ENCODE assay signal across 15 cellular contexts in the genomic region with DNA sequence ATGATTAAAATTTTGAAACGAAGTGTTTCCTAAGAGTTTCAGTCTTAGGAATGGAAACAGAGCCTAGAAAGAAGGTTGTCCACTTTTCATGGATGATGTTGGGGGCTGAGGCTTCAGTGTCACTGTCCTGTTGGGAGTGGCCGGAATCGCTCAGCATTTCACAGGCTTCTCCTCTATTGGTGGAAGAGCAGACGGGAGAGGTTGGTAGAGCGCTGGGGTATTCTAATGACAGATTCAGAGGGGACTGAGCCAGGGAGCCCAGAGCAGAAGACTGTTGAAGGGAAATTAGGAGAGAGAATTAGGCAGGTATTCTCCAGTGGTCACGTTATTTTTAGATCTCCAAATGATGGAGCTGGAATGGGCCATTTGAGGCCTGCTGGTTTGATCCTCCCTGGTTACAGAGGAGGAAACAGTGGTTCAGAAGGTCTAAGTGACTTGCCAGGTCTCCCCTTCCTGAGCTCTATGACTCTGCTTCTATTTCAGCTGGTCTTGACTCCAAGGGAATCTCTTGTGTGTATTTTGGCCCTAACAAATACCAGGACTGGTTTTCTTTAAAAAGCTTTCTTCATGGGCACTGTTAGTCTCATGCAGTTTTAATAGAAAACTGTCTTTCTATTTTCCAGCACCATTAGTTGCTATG. TPM values are rescaled to one million over a fixed set of nuclear protein-coding genes. Genes with fewer than 3 reads are reported as not detected.
A peak's percentile ranks its signal among the peaks of the same experiment; 100 is the strongest.
DNase-seq lines count a peak whose midpoint lies in the region; ATAC-seq and TF ChIP-seq lines count a peak whose summit lies in the region.
"Had no signal": no experiment of that assay in that cellular context is flagged by ENCODE, and none has a peak within 500 bp of the region (broad histone marks: within the 10 kb centered on the region; RNA-seq: fewer than 3 reads in every experiment).

No MANE protein-coding gene starts in this region.

- H3K4me1 ChIP-seq in CD4-positive, CD25-positive, alpha-beta regulatory T cell (ENCODE audit: control insufficient read depth, insufficient read depth, low read length, poor library complexity, severe bottlenecking): peaks cover 25% of the 10 kb centered on the region
- peaks cover 51% of the 10 kb centered on the region for H3K4me1 ChIP-seq in PC-3 (ENCODE audit: insufficient read depth, low read length)
- H3K4me1 ChIP-seq in gastrocnemius medialis: peaks cover 47 to 50% of the 10 kb centered on the region in 2 donors
- H3K4me1 ChIP-seq in Peyer's patch: peaks cover 0 to 33% (median 3%) of the 10 kb centered on the region in 4 donors

- no peaks in the 10 kb centered on the region for H3K36me3 Mint-ChIP-seq in CD4-positive, CD25-positive, alpha-beta regulatory T cell

- no peaks in the 10 kb centered on the region for H3K36me3 ChIP-seq in CD4-positive, CD25-positive, alpha-beta regulatory T cell (ENCODE audit: control insufficient read depth, insufficient read depth, low read length)
- H3K36me3 ChIP-seq in PC-3 (ENCODE audit: low read depth, low read length) (no peaks in the 10 kb centered on the region), gastrocnemius medialis (no peaks in the 10 kb centered on the region), Peyer's patch (no peaks in the 10 kb centered on the region)

- CTCF ChIA-PET in PC-3 (lab: Charles Lee): no interaction called here

- no peak overlapping the region for H3K27ac ChIP-seq in CD4-positive, CD25-positive, alpha-beta regulatory T cell (ENCODE audit: insufficient read depth, low read length, poor library complexity, severe bottlenecking)
- H3K27ac ChIP-seq in PC-3 (ENCODE audit: low read length): peak overlapping the region; percentile 95
- peak overlapping the region; percentile 70 to 88 (median 84) for H3K27ac ChIP-seq in gastrocnemius medialis
- H3K27ac ChIP-seq in Peyer's patch: peak overlapping the region in 1 of 4 donors; percentile 73
- H3K27ac ChIP-seq: C4-2B had no signal

- BruUV-seq in PC-3 (replicated peaks; lab: Mats Ljungman, UMichigan): no TSS peak

- H3K9me2 ChIP-seq in PC-3 (replicated peaks; ENCODE audit: low read length): no peaks in the 10 kb centered on the region

- H3K4me3 ChIP-seq in CD4-positive, CD25-positive, alpha-beta regulatory T cell (ENCODE audit: low read depth, low read length): peak overlapping the region; percentile 56
- H3K4me3 ChIP-seq in PC-3 (ENCODE audit: low read length): peak overlapping the region; percentile 33; the same call in 1 of the 2 replicates
- no peak overlapping the region for H3K4me3 ChIP-seq in choroid plexus epithelial cell (ENCODE audit: low read depth, low read length)
- no peak overlapping the region for H3K4me3 ChIP-seq in gastrocnemius medialis
- no peak overlapping the region for H3K4me3 ChIP-seq in Peyer's patch

- no peaks in the 10 kb centered on the region for H3K79me2 ChIP-seq in PC-3 (ENCODE audit: low read length)

- H2AFZ ChIP-seq in PC-3 (ENCODE audit: low read length): peak overlapping the region; percentile 45; the same call in 1 of the 2 replicates

- DNase-seq in CD4-positive, CD25-positive, alpha-beta regulatory T cell: no peak
- DNase-seq in PC-3 (no peak), choroid plexus epithelial cell (ENCODE audit: low read depth) (peak; percentile 14), gastrocnemius medialis (no peak), H4 (ENCODE audit: low spot score) (no peak), NCI-H510A treated with DMSO at 0.1 percent for 48 hours (lab: John Stamatoyannopoulos, UW) (no peak), Peyer's patch (no peak)
- no peak for DNase-seq in stimulated activated CD4-positive, alpha-beta T cell treated with anti-CD3 and anti-CD28 coated beads, Interleukin-4, amount 100 ng/mL, for 1 hour
- DNase-seq: activated CD4-positive, alpha-beta T cell treated with anti-CD3 and anti-CD28 coated beads for 1 hour; activated T-cell treated with anti-CD3 and anti-CD28 coated beads, Interleukin-2, amount 50 U/mL, for 24 hours; amniotic stem cell; NCI-H2029 treated with DMSO at 0.1 percent for 48 hours; NCI-H526 had no signal

- peaks cover 21% of the 10 kb centered on the region for H3F3A ChIP-seq in PC-3 (ENCODE audit: low read length, unreplicated experiment)

- H3K27me3 Mint-ChIP-seq in CD4-positive, CD25-positive, alpha-beta regulatory T cell: peaks cover 20% of the 10 kb centered on the region

- H3K9ac ChIP-seq in PC-3 (ENCODE audit: low read length): peak overlapping the region; percentile 50

- peaks cover 0 to 11% (median 4%) of the 10 kb centered on the region in 7 donors for H3K9me3 Mint-ChIP-seq in CD4-positive, CD25-positive, alpha-beta regulatory T cell

- POLR2A ChIA-PET in PC-3 (lab: Charles Lee; ENCODE audit: unreplicated experiment): no interaction called here

- intact Hi-C loops in PC-3 (cut with micrococcal nuclease): no loop called here
- intact Hi-C loops in gastrocnemius medialis (cut with DNase I; ENCODE audit: low total_unique reads): no loop called here

- no peak for TF ChIP-seq POLR2A in gastrocnemius medialis (IDR thresholded peaks at IDR 0.05)
- no peak for TF ChIP-seq POLR2A in Peyer's patch (IDR thresholded peaks at IDR 0.05)

- peak overlapping the region in 2 of 3 donors; percentile 11 to 75 for H3K27ac Mint-ChIP-seq in CD4-positive, CD25-positive, alpha-beta regulatory T cell
- H3K27ac Mint-ChIP-seq: memory B cell had no signal

- peaks cover 2% of the 10 kb centered on the region for H3K27me3 ChIP-seq in CD4-positive, CD25-positive, alpha-beta regulatory T cell (ENCODE audit: control insufficient read depth, insufficient read depth, low read length)
- H3K27me3 ChIP-seq in PC-3 (ENCODE audit: low read length) (no peaks in the 10 kb centered on the region), gastrocnemius medialis (no peaks in the 10 kb centered on the region), Peyer's patch (no peaks in the 10 kb centered on the region)

- H3K9me3 ChIP-seq in CD4-positive, CD25-positive, alpha-beta regulatory T cell (ENCODE audit: control insufficient read depth in 2 of 2, low read length in 2 of 2): peaks cover 0 to 3% of the 10 kb centered on the region in 2 experiments
- no peaks in the 10 kb centered on the region for H3K9me3 ChIP-seq in PC-3 (ENCODE audit: low read length)
- no peaks in the 10 kb centered on the region for H3K9me3 ChIP-seq in gastrocnemius medialis
- H3K9me3 ChIP-seq in Peyer's patch: no peaks in the 10 kb centered on the region

- H3K4me3 Mint-ChIP-seq in CD4-positive, CD25-positive, alpha-beta regulatory T cell: peak overlapping the region in 2 of 4 donors; percentile 16 to 35
- H3K4me3 Mint-ChIP-seq: activated T-cell treated with anti-CD3 and anti-CD28 coated beads, Interleukin-2, amount 50 U/mL, for 24 hours; memory B cell had no signal

- H3K4me1 Mint-ChIP-seq in CD4-positive, CD25-positive, alpha-beta regulatory T cell: peaks cover 9 to 32% (median 21%) of the 10 kb centered on the region in 4 donors

- ATAC-seq in CD4-positive, CD25-positive, alpha-beta regulatory T cell (ENCODE audit: low read depth in 2 of 2): no peak
- ATAC-seq in PC-3 (no peak), gastrocnemius medialis (no peak)

- in situ Hi-C loops in gastrocnemius medialis (cut with MboI; ENCODE audit: low sequenced_read_pairs in 4 of 4): no loop called here

- no peak for TF ChIP-seq CTCF in PC-3 (conservative IDR thresholded peaks at IDR 0.05; ENCODE audit: low read depth, low read length)
- TF ChIP-seq CTCF in choroid plexus epithelial cell (conservative IDR thresholded peaks at IDR 0.05; ENCODE audit: low read depth, low read length): no peak
- no peak for TF ChIP-seq CTCF in gastrocnemius medialis (IDR thresholded peaks at IDR 0.05 in 4 of 5, conservative IDR thresholded peaks at IDR 0.05 in 1 of 5)
- no peak for TF ChIP-seq CTCF in Peyer's patch (IDR thresholded peaks at IDR 0.05)

- H4K20me1 ChIP-seq in PC-3 (ENCODE audit: low read length): no peaks in the 10 kb centered on the region

- H3K4me2 ChIP-seq in PC-3 (ENCODE audit: low read length): peak overlapping the region; percentile 70

RNA-seq across cellular contexts. Expression of a gene that starts 35.7 kb away (rescaled TPM):
- total RNA-seq in CD4-positive, CD25-positive, alpha-beta regulatory T cell: 9.2 TPM
- 10 to 100 TPM; 10.6 to 24.4 (median 16.4) TPM for polyA plus RNA-seq in CD4-positive, CD25-positive, alpha-beta regulatory T cell
- total RNA-seq in PC-3 (2014; rRNA removed) (28.3 and 31.8 TPM in 2 replicates), gastrocnemius medialis (10 to 100 TPM; 41.0 to 68.5 (median 61.3) TPM), Peyer's patch (10 to 100 TPM; 19.8 to 46.3 (median 29.3) TPM)
- 9.4 and 22.9 TPM in 2 replicates for total RNA-seq in H4 (2014; rRNA removed; shearing (Covaris generic))

Comparison
In these comparisons a context has a peak if more than half of its experiments do, and no peak if none do; other contexts are left out.
1. H3K4me3 ChIP-seq: peak in CD4-positive, CD25-positive, alpha-beta regulatory T cell (single experiment) and PC-3 (single experiment); none in choroid plexus epithelial cell (single experiment), gastrocnemius medialis (0 of 4) and Peyer's patch (0 of 4).